Comparison of ENCODE assay signal across 1 cellular context in the genomic region with DNA sequence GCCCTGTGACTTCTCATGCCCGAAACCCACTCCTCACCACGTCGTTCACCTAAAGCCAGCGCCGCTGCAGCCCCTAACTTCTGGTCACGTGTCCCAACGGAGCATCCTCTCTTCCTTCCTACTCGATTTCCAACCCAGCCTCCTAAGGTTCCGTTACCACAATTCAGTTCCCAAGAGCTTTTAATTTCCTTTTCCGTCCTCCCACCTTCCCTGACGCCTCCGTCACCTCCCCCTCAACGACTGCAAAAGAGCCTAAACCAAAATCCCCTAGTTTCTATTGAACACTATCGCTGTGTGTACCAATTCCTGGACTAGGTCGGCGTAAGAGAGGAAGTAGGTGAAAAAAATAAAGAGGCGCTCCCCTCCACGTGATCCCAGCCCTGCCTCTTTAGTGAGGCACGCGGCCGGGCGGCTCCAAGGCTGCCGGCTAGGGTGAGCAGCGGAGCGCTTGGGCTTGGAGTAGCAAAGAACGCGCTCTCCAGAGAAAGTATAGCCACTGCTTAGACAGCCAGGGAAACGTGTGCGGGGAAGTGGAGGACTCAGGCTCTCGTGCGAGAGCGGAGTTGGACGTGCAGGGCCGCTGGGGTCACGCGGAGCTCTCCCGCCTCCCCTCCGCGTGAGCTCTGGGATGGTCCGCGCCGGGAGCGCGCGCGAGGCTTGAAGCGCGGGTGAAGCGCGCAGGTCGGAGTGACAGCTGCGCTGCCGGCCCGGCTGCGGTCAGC.
TF ChIP-seq lines count a peak whose summit lies in the region.

A gene (plus strand): TSS at position 685 of the 722 bp plus-strand sequence.
A gene (minus strand): TSS at position 82 of the 722 bp plus-strand sequence. CDS start 1,189 bp downstream, outside the sequence.

TF ChIP-seq in HepG2, 621 proteins besides CTCF, POLR2A, EP300 and RAD21 (continued from another document and continues in another):
- TF ChIP-seq, protein P1, sequence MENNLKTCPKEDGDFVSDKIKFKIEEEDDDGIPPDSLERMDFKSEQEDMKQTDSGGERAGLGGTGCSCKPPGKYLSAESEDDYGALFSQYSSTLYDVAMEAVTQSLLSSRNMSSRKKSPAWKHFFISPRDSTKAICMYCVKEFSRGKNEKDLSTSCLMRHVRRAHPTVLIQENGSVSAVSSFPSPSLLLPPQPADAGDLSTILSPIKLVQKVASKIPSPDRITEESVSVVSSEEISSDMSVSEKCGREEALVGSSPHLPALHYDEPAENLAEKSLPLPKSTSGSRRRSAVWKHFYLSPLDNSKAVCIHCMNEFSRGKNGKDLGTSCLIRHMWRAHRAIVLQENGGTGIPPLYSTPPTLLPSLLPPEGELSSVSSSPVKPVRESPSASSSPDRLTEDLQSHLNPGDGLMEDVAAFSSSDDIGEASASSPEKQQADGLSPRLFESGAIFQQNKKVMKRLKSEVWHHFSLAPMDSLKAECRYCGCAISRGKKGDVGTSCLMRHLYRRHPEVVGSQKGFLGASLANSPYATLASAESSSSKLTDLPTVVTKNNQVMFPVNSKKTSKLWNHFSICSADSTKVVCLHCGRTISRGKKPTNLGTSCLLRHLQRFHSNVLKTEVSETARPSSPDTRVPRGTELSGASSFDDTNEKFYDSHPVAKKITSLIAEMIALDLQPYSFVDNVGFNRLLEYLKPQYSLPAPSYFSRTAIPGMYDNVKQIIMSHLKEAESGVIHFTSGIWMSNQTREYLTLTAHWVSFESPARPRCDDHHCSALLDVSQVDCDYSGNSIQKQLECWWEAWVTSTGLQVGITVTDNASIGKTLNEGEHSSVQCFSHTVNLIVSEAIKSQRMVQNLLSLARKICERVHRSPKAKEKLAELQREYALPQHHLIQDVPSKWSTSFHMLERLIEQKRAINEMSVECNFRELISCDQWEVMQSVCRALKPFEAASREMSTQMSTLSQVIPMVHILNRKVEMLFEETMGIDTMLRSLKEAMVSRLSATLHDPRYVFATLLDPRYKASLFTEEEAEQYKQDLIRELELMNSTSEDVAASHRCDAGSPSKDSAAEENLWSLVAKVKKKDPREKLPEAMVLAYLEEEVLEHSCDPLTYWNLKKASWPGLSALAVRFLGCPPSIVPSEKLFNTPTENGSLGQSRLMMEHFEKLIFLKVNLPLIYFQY (CRISPR knock-in tag; IDR thresholded peaks at IDR 0.05; ENCODE audit: borderline replicate concordance): 0 out of 2 replicates have a peak, but pooled peaks have one; percentile 15
- TF ChIP-seq ZZZ3 (CRISPR knock-in tag; IDR thresholded peaks at IDR 0.05; ENCODE audit: borderline replicate concordance) (no peak), ZNF552 (CRISPR knock-in tag; IDR thresholded peaks at IDR 0.05; ENCODE audit: borderline replicate concordance) (no peak), NFYC (CRISPR knock-in tag; IDR thresholded peaks at IDR 0.05) (no peak), POLR2G (IDR thresholded peaks at IDR 0.05; ENCODE audit: low read depth, low read length) (peak; percentile 90), NR2C2 (CRISPR knock-in tag; IDR thresholded peaks at IDR 0.05; ENCODE audit: borderline replicate concordance) (peak; percentile 39; the same call in 1 of the 2 replicates), MED13 (CRISPR knock-in tag; IDR thresholded peaks at IDR 0.05) (no peak), MEIS2 (CRISPR knock-in tag; IDR thresholded peaks at IDR 0.05) (peak; percentile 2; the same call in 1 of the 2 replicates), TBX3 (IDR thresholded peaks at IDR 0.05; ENCODE audit: borderline replicate concordance) (peak; percentile 49; the same call in 1 of the 2 replicates), NR3C1 (CRISPR knock-in tag; IDR thresholded peaks at IDR 0.05) (no peak), HMG20B (CRISPR knock-in tag; conservative IDR thresholded peaks at IDR 0.05) (peak; percentile 44), MEF2D (CRISPR knock-in tag; IDR thresholded peaks at IDR 0.05) (peak; percentile 58; the same call in 1 of the 2 replicates), PAF1 (CRISPR knock-in tag; IDR thresholded peaks at IDR 0.05) (no peak), GATAD2A (CRISPR knock-in tag; IDR thresholded peaks at IDR 0.05) (peak; percentile 59), ZNF749 (CRISPR knock-in tag; IDR thresholded peaks at IDR 0.05; ENCODE audit: borderline replicate concordance) (peak; percentile 85; the same call in 1 of the 2 replicates), MTA3 (CRISPR knock-in tag; IDR thresholded peaks at IDR 0.05) (no peak), HHEX (CRISPR knock-in tag; IDR thresholded peaks at IDR 0.05) (no peak), GLI4 (CRISPR knock-in tag; IDR thresholded peaks at IDR 0.05; ENCODE audit: borderline replicate concordance) (no peak; the same call in 1 of the 2 replicates), ZNF703 (CRISPR knock-in tag; IDR thresholded peaks at IDR 0.05; ENCODE audit: borderline replicate concordance) (peak; percentile 61), SP1 (IDR thresholded peaks at IDR 0.05) (no peak), SP1 (CRISPR knock-in tag; IDR thresholded peaks at IDR 0.05) (peak; percentile 55), EED (CRISPR knock-in tag; IDR thresholded peaks at IDR 0.05) (0 out of 2 replicates have a peak, but pooled peaks have one; percentile 47), ZNF20 (CRISPR knock-in tag; IDR thresholded peaks at IDR 0.05) (no peak; the same call in 1 of the 2 replicates), POGZ (CRISPR knock-in tag; IDR thresholded peaks at IDR 0.05) (peak; percentile 88), FOXK1 (CRISPR knock-in tag; IDR thresholded peaks at IDR 0.05; ENCODE audit: borderline replicate concordance, low read depth) (peak; percentile 87), ZNF792 (CRISPR knock-in tag; IDR thresholded peaks at IDR 0.05) (no peak; the same call in 1 of the 2 replicates), ARNTL (CRISPR knock-in tag; IDR thresholded peaks at IDR 0.05) (peak; percentile 99), ZBTB7A (CRISPR knock-in tag; IDR thresholded peaks at IDR 0.05) (peak; percentile 57; the same call in 1 of the 2 replicates), ZFY (CRISPR knock-in tag; IDR thresholded peaks at IDR 0.05) (peak; percentile 44; the same call in 1 of the 2 replicates), NCOA1 (CRISPR knock-in tag; IDR thresholded peaks at IDR 0.05) (no peak), PPARG (CRISPR knock-in tag; conservative IDR thresholded peaks at IDR 0.05) (no peak), ZFAT (CRISPR knock-in tag; conservative IDR thresholded peaks at IDR 0.05) (no peak), JUN (CRISPR knock-in tag; IDR thresholded peaks at IDR 0.05) (no peak), NFRKB (IDR thresholded peaks at IDR 0.05) (peak; percentile 15; the same call in 1 of the 2 replicates), ZNF263 (CRISPR knock-in tag; IDR thresholded peaks at IDR 0.05) (no peak; the same call in 1 of the 2 replicates), ZNF672 (CRISPR knock-in tag; IDR thresholded peaks at IDR 0.05) (no peak), MAFG (CRISPR knock-in tag; IDR thresholded peaks at IDR 0.05) (no peak), THYN1 (CRISPR knock-in tag; IDR thresholded peaks at IDR 0.05; ENCODE audit: borderline replicate concordance, low read depth) (no peak), MIXL1 (CRISPR knock-in tag; IDR thresholded peaks at IDR 0.05) (peak; percentile 68), NFKBIZ (CRISPR knock-in tag; IDR thresholded peaks at IDR 0.05) (no peak), NFE2 (CRISPR knock-in tag; IDR thresholded peaks at IDR 0.05) (no peak), ZNF234 (CRISPR knock-in tag; conservative IDR thresholded peaks at IDR 0.05) (no peak), KDM3A (CRISPR knock-in tag; IDR thresholded peaks at IDR 0.05; ENCODE audit: low read depth) (peak; percentile 61; the same call in 1 of the 2 replicates), SIX4 (CRISPR knock-in tag; IDR thresholded peaks at IDR 0.05) (no peak; the same call in none of the 2 replicates)
- TF ChIP-seq, protein P2, sequence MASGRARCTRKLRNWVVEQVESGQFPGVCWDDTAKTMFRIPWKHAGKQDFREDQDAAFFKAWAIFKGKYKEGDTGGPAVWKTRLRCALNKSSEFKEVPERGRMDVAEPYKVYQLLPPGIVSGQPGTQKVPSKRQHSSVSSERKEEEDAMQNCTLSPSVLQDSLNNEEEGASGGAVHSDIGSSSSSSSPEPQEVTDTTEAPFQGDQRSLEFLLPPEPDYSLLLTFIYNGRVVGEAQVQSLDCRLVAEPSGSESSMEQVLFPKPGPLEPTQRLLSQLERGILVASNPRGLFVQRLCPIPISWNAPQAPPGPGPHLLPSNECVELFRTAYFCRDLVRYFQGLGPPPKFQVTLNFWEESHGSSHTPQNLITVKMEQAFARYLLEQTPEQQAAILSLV (CRISPR knock-in tag; IDR thresholded peaks at IDR 0.05; ENCODE audit: borderline replicate concordance): peak; percentile 25
- TF ChIP-seq, protein P3, sequence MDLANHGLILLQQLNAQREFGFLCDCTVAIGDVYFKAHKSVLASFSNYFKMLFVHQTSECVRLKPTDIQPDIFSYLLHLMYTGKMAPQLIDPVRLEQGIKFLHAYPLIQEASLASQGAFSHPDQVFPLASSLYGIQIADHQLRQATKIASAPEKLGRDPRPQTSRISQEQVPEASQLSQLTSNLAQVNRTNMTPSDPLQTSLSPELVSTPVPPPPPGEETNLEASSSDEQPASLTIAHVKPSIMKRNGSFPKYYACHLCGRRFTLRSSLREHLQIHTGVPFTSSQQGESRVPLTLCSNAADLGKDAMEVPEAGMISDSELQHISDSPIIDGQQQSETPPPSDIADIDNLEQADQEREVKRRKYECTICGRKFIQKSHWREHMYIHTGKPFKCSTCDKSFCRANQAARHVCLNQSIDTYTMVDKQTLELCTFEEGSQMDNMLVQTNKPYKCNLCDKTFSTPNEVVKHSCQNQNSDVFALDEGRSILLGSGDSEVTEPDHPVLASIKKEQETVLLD (CRISPR knock-in tag; IDR thresholded peaks at IDR 0.05; ENCODE audit: low read depth): no peak
- TF ChIP-seq, protein P4, sequence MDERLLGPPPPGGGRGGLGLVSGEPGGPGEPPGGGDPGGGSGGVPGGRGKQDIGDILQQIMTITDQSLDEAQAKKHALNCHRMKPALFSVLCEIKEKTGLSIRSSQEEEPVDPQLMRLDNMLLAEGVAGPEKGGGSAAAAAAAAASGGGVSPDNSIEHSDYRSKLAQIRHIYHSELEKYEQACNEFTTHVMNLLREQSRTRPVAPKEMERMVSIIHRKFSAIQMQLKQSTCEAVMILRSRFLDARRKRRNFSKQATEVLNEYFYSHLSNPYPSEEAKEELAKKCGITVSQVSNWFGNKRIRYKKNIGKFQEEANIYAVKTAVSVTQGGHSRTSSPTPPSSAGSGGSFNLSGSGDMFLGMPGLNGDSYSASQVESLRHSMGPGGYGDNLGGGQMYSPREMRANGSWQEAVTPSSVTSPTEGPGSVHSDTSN (CRISPR knock-in tag; IDR thresholded peaks at IDR 0.05): no peak
- TF ChIP-seq, protein P5, sequence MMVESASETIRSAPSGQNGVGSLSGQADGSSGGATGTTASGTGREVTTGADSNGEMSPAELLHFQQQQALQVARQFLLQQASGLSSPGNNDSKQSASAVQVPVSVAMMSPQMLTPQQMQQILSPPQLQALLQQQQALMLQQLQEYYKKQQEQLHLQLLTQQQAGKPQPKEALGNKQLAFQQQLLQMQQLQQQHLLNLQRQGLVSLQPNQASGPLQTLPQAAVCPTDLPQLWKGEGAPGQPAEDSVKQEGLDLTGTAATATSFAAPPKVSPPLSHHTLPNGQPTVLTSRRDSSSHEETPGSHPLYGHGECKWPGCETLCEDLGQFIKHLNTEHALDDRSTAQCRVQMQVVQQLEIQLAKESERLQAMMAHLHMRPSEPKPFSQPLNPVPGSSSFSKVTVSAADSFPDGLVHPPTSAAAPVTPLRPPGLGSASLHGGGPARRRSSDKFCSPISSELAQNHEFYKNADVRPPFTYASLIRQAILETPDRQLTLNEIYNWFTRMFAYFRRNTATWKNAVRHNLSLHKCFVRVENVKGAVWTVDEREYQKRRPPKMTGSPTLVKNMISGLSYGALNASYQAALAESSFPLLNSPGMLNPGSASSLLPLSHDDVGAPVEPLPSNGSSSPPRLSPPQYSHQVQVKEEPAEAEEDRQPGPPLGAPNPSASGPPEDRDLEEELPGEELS (CRISPR knock-in tag; IDR thresholded peaks at IDR 0.05): no peak
- TF ChIP-seq, protein P6, sequence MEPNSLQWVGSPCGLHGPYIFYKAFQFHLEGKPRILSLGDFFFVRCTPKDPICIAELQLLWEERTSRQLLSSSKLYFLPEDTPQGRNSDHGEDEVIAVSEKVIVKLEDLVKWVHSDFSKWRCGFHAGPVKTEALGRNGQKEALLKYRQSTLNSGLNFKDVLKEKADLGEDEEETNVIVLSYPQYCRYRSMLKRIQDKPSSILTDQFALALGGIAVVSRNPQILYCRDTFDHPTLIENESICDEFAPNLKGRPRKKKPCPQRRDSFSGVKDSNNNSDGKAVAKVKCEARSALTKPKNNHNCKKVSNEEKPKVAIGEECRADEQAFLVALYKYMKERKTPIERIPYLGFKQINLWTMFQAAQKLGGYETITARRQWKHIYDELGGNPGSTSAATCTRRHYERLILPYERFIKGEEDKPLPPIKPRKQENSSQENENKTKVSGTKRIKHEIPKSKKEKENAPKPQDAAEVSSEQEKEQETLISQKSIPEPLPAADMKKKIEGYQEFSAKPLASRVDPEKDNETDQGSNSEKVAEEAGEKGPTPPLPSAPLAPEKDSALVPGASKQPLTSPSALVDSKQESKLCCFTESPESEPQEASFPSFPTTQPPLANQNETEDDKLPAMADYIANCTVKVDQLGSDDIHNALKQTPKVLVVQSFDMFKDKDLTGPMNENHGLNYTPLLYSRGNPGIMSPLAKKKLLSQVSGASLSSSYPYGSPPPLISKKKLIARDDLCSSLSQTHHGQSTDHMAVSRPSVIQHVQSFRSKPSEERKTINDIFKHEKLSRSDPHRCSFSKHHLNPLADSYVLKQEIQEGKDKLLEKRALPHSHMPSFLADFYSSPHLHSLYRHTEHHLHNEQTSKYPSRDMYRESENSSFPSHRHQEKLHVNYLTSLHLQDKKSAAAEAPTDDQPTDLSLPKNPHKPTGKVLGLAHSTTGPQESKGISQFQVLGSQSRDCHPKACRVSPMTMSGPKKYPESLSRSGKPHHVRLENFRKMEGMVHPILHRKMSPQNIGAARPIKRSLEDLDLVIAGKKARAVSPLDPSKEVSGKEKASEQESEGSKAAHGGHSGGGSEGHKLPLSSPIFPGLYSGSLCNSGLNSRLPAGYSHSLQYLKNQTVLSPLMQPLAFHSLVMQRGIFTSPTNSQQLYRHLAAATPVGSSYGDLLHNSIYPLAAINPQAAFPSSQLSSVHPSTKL (CRISPR knock-in tag; IDR thresholded peaks at IDR 0.05): 0 out of 2 replicates have a peak, but pooled peaks have one; percentile 8
- TF ChIP-seq, protein P7, sequence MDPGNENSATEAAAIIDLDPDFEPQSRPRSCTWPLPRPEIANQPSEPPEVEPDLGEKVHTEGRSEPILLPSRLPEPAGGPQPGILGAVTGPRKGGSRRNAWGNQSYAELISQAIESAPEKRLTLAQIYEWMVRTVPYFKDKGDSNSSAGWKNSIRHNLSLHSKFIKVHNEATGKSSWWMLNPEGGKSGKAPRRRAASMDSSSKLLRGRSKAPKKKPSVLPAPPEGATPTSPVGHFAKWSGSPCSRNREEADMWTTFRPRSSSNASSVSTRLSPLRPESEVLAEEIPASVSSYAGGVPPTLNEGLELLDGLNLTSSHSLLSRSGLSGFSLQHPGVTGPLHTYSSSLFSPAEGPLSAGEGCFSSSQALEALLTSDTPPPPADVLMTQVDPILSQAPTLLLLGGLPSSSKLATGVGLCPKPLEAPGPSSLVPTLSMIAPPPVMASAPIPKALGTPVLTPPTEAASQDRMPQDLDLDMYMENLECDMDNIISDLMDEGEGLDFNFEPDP (CRISPR knock-in tag; conservative IDR thresholded peaks at IDR 0.05): no peak
- TF ChIP-seq, protein P8, sequence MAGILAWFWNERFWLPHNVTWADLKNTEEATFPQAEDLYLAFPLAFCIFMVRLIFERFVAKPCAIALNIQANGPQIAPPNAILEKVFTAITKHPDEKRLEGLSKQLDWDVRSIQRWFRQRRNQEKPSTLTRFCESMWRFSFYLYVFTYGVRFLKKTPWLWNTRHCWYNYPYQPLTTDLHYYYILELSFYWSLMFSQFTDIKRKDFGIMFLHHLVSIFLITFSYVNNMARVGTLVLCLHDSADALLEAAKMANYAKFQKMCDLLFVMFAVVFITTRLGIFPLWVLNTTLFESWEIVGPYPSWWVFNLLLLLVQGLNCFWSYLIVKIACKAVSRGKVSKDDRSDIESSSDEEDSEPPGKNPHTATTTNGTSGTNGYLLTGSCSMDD (CRISPR knock-in tag; IDR thresholded peaks at IDR 0.05): no peak
